23 cellular contexts compared by ENCODE assay signal in the genomic region with DNA sequence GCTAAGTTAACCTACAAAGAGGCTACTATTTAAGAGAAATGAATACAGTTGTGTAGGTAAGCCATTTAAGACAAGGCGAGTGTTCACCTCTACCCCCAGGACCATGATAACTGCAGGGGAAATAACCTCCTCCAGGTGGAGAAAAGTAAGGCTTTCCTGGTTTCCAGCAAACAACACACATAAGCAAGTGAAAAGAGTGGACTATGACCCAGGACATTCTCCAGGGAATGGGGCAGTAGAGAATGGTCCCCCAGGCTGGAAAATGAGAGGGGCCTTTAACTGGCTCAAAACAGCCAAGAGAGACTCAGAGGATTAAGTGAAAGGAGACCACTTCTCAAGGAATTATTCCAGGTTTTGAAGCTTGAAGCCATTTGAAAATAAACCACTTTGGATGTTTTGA.
DNase-seq lines count a peak whose midpoint lies in the region; ATAC-seq and TF ChIP-seq lines count a peak whose summit lies in the region.
"Had no signal": no experiment of that assay in that cellular context is flagged by ENCODE, and none has a peak within 500 bp of the region (broad histone marks: within the 10 kb centered on the region; RNA-seq: fewer than 3 reads in every experiment).

No MANE protein-coding gene starts in this region.

- CTCF ChIA-PET in MCF 10A (lab: Yijun Ruan, JAX): interaction anchor here (0.8 kb wide), 1 partner anchor 9 kb away, joined by 4 read pairs; no protein-coding TSS in a partner anchor

- H3K36me3 Mint-ChIP-seq in MCF 10A (ENCODE audit: insufficient read depth, unreplicated experiment): peaks cover 20% of the 10 kb centered on the region
- peaks cover 19% of the 10 kb centered on the region for H3K36me3 Mint-ChIP-seq in activated T-helper 17 cell treated with anti-CD3 and anti-CD28 coated beads, Interleukin-2, amount 50 U/mL, for 72 hours (ENCODE audit: low read depth)

- H3K4me3 ChIP-seq in breast epithelium: no peak overlapping the region
- no peak overlapping the region for H3K4me3 ChIP-seq in mucosa of descending colon
- H3K4me3 ChIP-seq in lower leg skin (ENCODE audit: low read depth, poor library complexity, severe bottlenecking): no peak overlapping the region
- H3K4me3 ChIP-seq: GM23248, K562, Peyer's patch had no signal

- H3K9me3 Mint-ChIP-seq in MCF 10A (ENCODE audit: unreplicated experiment): no peaks in the 10 kb centered on the region
- no peaks in the 10 kb centered on the region for H3K9me3 Mint-ChIP-seq in activated T-helper 17 cell treated with anti-CD3 and anti-CD28 coated beads, Interleukin-2, amount 50 U/mL, for 72 hours
- H3K9me3 Mint-ChIP-seq: CD8-positive, alpha-beta memory T cell had no signal

- H3K4me1 Mint-ChIP-seq in MCF 10A (ENCODE audit: insufficient read depth, unreplicated experiment): peaks cover 2% of the 10 kb centered on the region
- peaks cover 17% of the 10 kb centered on the region for H3K4me1 Mint-ChIP-seq in activated T-helper 17 cell treated with anti-CD3 and anti-CD28 coated beads, Interleukin-2, amount 50 U/mL, for 72 hours

- H3K4me1 ChIP-seq in breast epithelium (no peaks in the 10 kb centered on the region), mucosa of descending colon (ENCODE audit: low read depth) (peaks cover 5% of the 10 kb centered on the region)

- 63 to 100% methylated on average over 1 of the region's 1 CpG for WGBS in lower leg skin, 2 donors

- H3K36me3 ChIP-seq in breast epithelium (no peaks in the 10 kb centered on the region), mucosa of descending colon (ENCODE audit: low read depth) (no peaks in the 10 kb centered on the region)
- H3K36me3 ChIP-seq: Peyer's patch had no signal

- no peak for ATAC-seq in activated T-helper 17 cell treated with anti-CD3 and anti-CD28 coated beads, Interleukin-2, amount 50 U/mL, for 72 hours (replicated peaks)
- peak; percentile 55 for ATAC-seq in mucosa of descending colon
- ATAC-seq: K562 had no signal

- H3K9me3 ChIP-seq in breast epithelium (no peaks in the 10 kb centered on the region), mucosa of descending colon (no peaks in the 10 kb centered on the region)
- H3K9me3 ChIP-seq: Peyer's patch had no signal

- no peaks in the 10 kb centered on the region for H3K27me3 ChIP-seq in breast epithelium
- H3K27me3 ChIP-seq: Peyer's patch had no signal

- no peak overlapping the region for H3K27ac ChIP-seq in breast epithelium
- H3K27ac ChIP-seq: 22Rv1, C4-2B, GM23248 had no signal

- no peak overlapping the region for H3K4me3 Mint-ChIP-seq in MCF 10A (ENCODE audit: unreplicated experiment)
- H3K4me3 Mint-ChIP-seq in activated T-helper 17 cell treated with anti-CD3 and anti-CD28 coated beads, Interleukin-2, amount 50 U/mL, for 72 hours: no peak overlapping the region
- H3K4me3 Mint-ChIP-seq: B cell had no signal

- no peak overlapping the region for H3K27ac Mint-ChIP-seq in MCF 10A (ENCODE audit: low read depth, unreplicated experiment)
- H3K27ac Mint-ChIP-seq in activated T-helper 17 cell treated with anti-CD3 and anti-CD28 coated beads, Interleukin-2, amount 50 U/mL, for 72 hours: peak overlapping the region; percentile 44
- H3K27ac Mint-ChIP-seq: B cell had no signal

- intact Hi-C loops in MCF 10A (cut with micrococcal nuclease): no loop called here
- intact Hi-C loops in breast epithelium (cut with DNase I; ENCODE audit: low total_unique reads): no loop called here
- intact Hi-C loops in mucosa of descending colon (cut with DNase I, micrococcal nuclease): no loop called here
- intact Hi-C loops in lower leg skin (cut with DNase I; ENCODE audit: low total_unique reads): no loop called here

- H3K27me3 Mint-ChIP-seq in MCF 10A (ENCODE audit: insufficient read depth, unreplicated experiment): no peaks in the 10 kb centered on the region
- no peaks in the 10 kb centered on the region for H3K27me3 Mint-ChIP-seq in activated T-helper 17 cell treated with anti-CD3 and anti-CD28 coated beads, Interleukin-2, amount 50 U/mL, for 72 hours
- H3K27me3 Mint-ChIP-seq: B cell; CD8-positive, alpha-beta memory T cell had no signal

- POLR2A ChIA-PET in MCF 10A (lab: Yijun Ruan, JAX): interaction anchor here (1.6 kb wide), 1 partner anchor 12 kb away, joined by 3 read pairs; no protein-coding TSS in a partner anchor

- TF ChIP-seq CTCF in MCF 10A (IDR thresholded peaks at IDR 0.05; ENCODE audit: unreplicated experiment): no peak
- TF ChIP-seq CTCF in breast epithelium (IDR thresholded peaks at IDR 0.05): no peak
- no peak for TF ChIP-seq CTCF in mucosa of descending colon (IDR thresholded peaks at IDR 0.05)
- no peak for TF ChIP-seq CTCF in lower leg skin (IDR thresholded peaks at IDR 0.05)

- TSS peak; percentile 9 for BruUV-seq in MCF 10A (replicated peaks; lab: Mats Ljungman, UMichigan)

- no peak for TF ChIP-seq POLR2A in breast epithelium (IDR thresholded peaks at IDR 0.05)
- no peak for TF ChIP-seq POLR2A in lower leg skin (IDR thresholded peaks at IDR 0.05)

- DNase-seq in DMS53 (lab: John Stamatoyannopoulos, UW) (peak; percentile 11), DMS53 treated with DMSO at 0.1 percent for 48 hours (lab: John Stamatoyannopoulos, UW; ENCODE audit: unreplicated experiment) (no peak), MCF 10A (ENCODE audit: unreplicated experiment) (no peak), breast epithelium (ENCODE audit: low spot score in 2 of 2) (no peak), mucosa of descending colon (no peak), lower leg skin (ENCODE audit: low spot score in 2 of 2) (no peak), NCI-H128 (lab: John Stamatoyannopoulos, UW; ENCODE audit: unreplicated experiment) (no peak)
- DNase-seq: CD8-positive, alpha-beta memory T cell; DMS153; GM23248; H7; Kasumi-1; MV-4-11; NCI-H187; NCI-H446; NCI-H526; Peyer's patch; SHP77 treated with DMSO at 0.1 percent for 48 hours had no signal
